Comparison of ENCODE assay signal across 19 cellular contexts in the genomic region with DNA sequence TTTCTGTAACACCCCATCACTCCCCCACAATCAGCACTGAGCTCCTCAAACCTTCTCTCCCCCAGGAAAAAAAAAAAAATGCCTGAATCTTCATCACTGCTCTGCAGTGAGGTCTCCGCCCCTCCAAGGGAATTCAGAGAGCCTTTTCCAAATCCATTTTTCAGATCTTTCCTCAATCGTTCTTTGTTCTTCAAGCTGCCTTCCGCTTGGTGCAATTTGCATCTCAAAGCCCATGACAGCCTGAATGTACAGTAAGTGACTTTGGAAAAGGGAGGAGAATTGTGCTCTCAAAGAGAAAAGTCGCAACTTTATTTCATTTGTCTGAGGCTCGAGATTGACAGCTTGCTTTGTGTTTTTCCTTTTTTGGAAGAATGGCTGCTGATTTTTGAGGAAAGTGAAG.
DNase-seq lines count a peak whose midpoint lies in the region; ATAC-seq and TF ChIP-seq lines count a peak whose summit lies in the region.
"Had no signal": no experiment of that assay in that cellular context is flagged by ENCODE, and none has a peak within 500 bp of the region (broad histone marks: within the 10 kb centered on the region; RNA-seq: fewer than 3 reads in every experiment).

No MANE protein-coding gene starts in this region.

- DNase-seq in cardiac septum (ENCODE audit: low spot score) (peak; percentile 35), Right ventricle myocardium inferior (ENCODE audit: missing footprints) (no peak), coronary artery (ENCODE audit: low spot score) (peak; percentile 22), testis (peak; percentile 66), NCI-H1694 treated with DMSO at 0.1 percent for 48 hours (lab: John Stamatoyannopoulos, UW) (no peak), NCI-H1092 treated with DMSO at 0.1 percent for 48 hours (lab: John Stamatoyannopoulos, UW) (no peak), DMS114 treated with DMSO at 0.1 percent for 48 hours (lab: John Stamatoyannopoulos, UW; ENCODE audit: unreplicated experiment) (no peak)
- DNase-seq: 8988T; CD8-positive, alpha-beta memory T cell; DMS 273 treated with DMSO at 0.1 percent for 48 hours; GF-D8; NCI-H1048; NCI-H146; NCI-H2081 treated with DMSO at 0.1 percent for 48 hours; NCI-H345; NCI-H748 treated with DMSO at 0.1 percent for 48 hours; PC-3 had no signal

- H3K36me3 ChIP-seq in neural cell (ENCODE audit: insufficient read depth, low read length) (no peaks in the 10 kb centered on the region), testis (ENCODE audit: low read depth, missing control alignments) (no peaks in the 10 kb centered on the region)
- H3K36me3 ChIP-seq: BLaER1 had no signal

- H3K4me3 ChIP-seq in coronary artery, result no peak overlapping the region
- no peak overlapping the region for H3K4me3 ChIP-seq in neural cell (ENCODE audit: low read length)
- no peak overlapping the region for H3K4me3 ChIP-seq in testis
- H3K4me3 ChIP-seq: BLaER1 had no signal

- intact Hi-C loops in cardiac septum (cut with DNase I) (no loop called here), Right ventricle myocardium inferior (cut with DNase I) (loop anchor here (5.0 kb wide), 1 partner anchor 76 kb away; the partner anchor contains the start of gene CORO2B), testis (cut with DNase I; ENCODE audit: low total_unique reads) (no loop called here)

- H3K9ac ChIP-seq in neural cell (ENCODE audit: low read length), result peak overlapping the region; percentile 21
- H3K9ac ChIP-seq: BLaER1 had no signal

- H3K79me2 ChIP-seq in neural cell (replicated peaks; ENCODE audit: insufficient read depth, low read length), result no peaks in the 10 kb centered on the region

- H3K27ac ChIP-seq in coronary artery (no peak overlapping the region), neural cell (ENCODE audit: low read length) (peak overlapping the region; percentile 55), testis (peak overlapping the region; percentile 51 to 79)
- H3K27ac ChIP-seq: BLaER1 had no signal

- peak; percentile 42 for TF ChIP-seq EP300 in neural cell (conservative IDR thresholded peaks at IDR 0.05; ENCODE audit: poor library complexity, severe bottlenecking)

- WGBS in testis, 2 donors, result 65 to 92% methylated on average over 5 of the region's 5 CpGs

- TF ChIP-seq CTCF in coronary artery (IDR thresholded peaks at IDR 0.05), result no peak
- TF ChIP-seq CTCF in neural cell (IDR thresholded peaks at IDR 0.05; ENCODE audit: poor library complexity, severe bottlenecking), result no peak
- TF ChIP-seq CTCF in testis (IDR thresholded peaks at IDR 0.05), result no peak

- H3K4me1 ChIP-seq in testis, result peaks cover 17% of the 10 kb centered on the region

- no peak overlapping the region for H2AFZ ChIP-seq in neural cell (ENCODE audit: low read depth, low read length)

- H3K9me3 ChIP-seq in neural cell (ENCODE audit: low read length) (no peaks in the 10 kb centered on the region), testis (no peaks in the 10 kb centered on the region)
- H3K9me3 ChIP-seq: BLaER1 had no signal

- TF ChIP-seq POLR2A in testis (IDR thresholded peaks at IDR 0.05), result no peak

- no peak for TF ChIP-seq RAD21 in neural cell (conservative IDR thresholded peaks at IDR 0.05)

- H3K27me3 ChIP-seq in neural cell (ENCODE audit: insufficient read depth, low read depth, low read length) (no peaks in the 10 kb centered on the region), testis (no peaks in the 10 kb centered on the region)
- H3K27me3 ChIP-seq: BLaER1 had no signal

- no peaks in the 10 kb centered on the region for H4K20me1 ChIP-seq in neural cell (ENCODE audit: insufficient read depth)
- H4K20me1 ChIP-seq: BLaER1 had no signal

- H3K4me2 ChIP-seq in neural cell (ENCODE audit: low read length), result no peak overlapping the region
- H3K4me2 ChIP-seq: BLaER1 had no signal

- no peak for ATAC-seq in Right ventricle myocardium inferior
- ATAC-seq: PC-3 had no signal

- H3K9me2 ChIP-seq in neural cell (ENCODE audit: insufficient read depth, low read length), result no peaks in the 10 kb centered on the region

- H3F3A ChIP-seq in neural cell (ENCODE audit: insufficient read depth, low read length, poor library complexity, severe bottlenecking), result no peaks in the 10 kb centered on the region

TF ChIP-seq in neural cell, 6 proteins besides CTCF, POLR2A, EP300 and RAD21:
- TF ChIP-seq POLR2AphosphoS5 (IDR thresholded peaks at IDR 0.05), result no peak
- no peak for TF ChIP-seq TAF1 (IDR thresholded peaks at IDR 0.05; ENCODE audit: low read depth)
- no peak for TF ChIP-seq SMC3 (conservative IDR thresholded peaks at IDR 0.05; ENCODE audit: poor library complexity)
- no peak for TF ChIP-seq MXI1 (conservative IDR thresholded peaks at IDR 0.05; ENCODE audit: poor library complexity, severe bottlenecking)
- TF ChIP-seq EZH2 (IDR thresholded peaks at IDR 0.05; ENCODE audit: borderline replicate concordance, insufficient read depth, low read length, poor library complexity, severe bottlenecking), result no peak
- TF ChIP-seq REST (IDR thresholded peaks at IDR 0.05; ENCODE audit: borderline replicate concordance), result no peak
TF ChIP-seq in neural cell: peak in this region for 0.

Comparison
In these comparisons a context has a peak if more than half of its experiments do, and no peak if none do; other contexts are left out.
1. DNase-seq: peak in cardiac septum (single experiment), coronary artery (single experiment) and testis (single experiment); none in Right ventricle myocardium inferior (single experiment), NCI-H1694 treated with DMSO at 0.1 percent for 48 hours (single experiment), NCI-H1092 treated with DMSO at 0.1 percent for 48 hours (single experiment) and DMS114 treated with DMSO at 0.1 percent for 48 hours (single experiment).
2. H3K27ac ChIP-seq: peak in neural cell (single experiment) and testis (2 of 2); none in coronary artery (0 of 2).